In the genomic region with DNA sequence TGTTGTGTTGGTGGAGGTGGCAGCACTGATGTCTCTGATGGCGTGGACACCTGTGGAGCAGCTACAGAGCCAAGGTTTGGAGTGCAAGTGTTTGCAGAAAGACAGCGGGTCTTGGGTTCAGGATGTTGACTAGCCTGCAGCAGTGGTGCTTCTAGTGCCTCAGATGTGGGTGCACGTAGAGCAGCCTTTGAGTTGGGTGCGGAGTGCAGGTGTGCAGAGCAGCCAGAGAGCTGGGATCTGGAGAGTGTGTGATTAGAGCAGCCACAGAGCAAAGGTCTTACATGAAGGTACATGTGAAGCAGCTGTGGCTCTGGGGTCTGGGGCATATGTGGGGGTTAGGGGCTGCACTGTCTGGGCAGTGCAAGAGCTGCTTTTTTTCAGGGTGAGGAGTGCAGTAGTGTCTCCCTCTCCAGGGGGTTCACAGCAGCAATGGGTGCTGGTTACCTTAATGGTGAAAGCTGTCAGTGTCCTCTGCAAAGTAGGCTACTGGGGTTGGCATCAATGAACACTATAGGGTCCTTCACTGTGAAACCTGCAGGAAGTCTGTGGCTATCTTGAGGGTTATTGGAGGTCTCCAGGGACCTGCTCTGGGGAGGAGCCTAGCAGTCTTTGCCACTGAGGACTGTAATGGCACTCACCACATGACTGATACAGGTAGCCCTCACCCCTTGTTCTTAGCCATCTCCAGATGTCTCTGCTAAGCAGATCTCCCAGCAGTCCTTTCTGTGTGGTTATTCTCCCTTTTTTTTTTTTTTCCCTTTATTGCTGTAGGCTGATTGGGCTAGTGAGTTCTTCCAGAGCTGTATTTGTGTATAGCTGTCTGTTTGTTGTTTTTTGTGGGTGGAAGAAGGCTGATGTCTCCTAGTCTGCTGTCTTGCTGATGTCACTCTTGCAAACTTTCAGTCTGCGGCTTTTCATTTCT, we compare ENCODE assay signal across 1 cellular context.
A peak's percentile ranks its signal among the peaks of the same experiment; 100 is the strongest.
TF ChIP-seq lines count a peak whose summit lies in the region.

No MANE protein-coding gene starts in this region.

TF ChIP-seq in GM12878, 131 proteins besides CTCF, POLR2A, EP300 and RAD21:
- TF ChIP-seq MEF2B (IDR thresholded peaks at IDR 0.05; ENCODE audit: partially characterized antibody, poor library complexity, severe bottlenecking) = peak; percentile 77
- no peak for TF ChIP-seq NFYA (IDR thresholded peaks at IDR 0.05; ENCODE audit: borderline replicate concordance, low read depth, low read length)
